ENCODE assay signal across 14 cellular contexts in the genomic region with DNA sequence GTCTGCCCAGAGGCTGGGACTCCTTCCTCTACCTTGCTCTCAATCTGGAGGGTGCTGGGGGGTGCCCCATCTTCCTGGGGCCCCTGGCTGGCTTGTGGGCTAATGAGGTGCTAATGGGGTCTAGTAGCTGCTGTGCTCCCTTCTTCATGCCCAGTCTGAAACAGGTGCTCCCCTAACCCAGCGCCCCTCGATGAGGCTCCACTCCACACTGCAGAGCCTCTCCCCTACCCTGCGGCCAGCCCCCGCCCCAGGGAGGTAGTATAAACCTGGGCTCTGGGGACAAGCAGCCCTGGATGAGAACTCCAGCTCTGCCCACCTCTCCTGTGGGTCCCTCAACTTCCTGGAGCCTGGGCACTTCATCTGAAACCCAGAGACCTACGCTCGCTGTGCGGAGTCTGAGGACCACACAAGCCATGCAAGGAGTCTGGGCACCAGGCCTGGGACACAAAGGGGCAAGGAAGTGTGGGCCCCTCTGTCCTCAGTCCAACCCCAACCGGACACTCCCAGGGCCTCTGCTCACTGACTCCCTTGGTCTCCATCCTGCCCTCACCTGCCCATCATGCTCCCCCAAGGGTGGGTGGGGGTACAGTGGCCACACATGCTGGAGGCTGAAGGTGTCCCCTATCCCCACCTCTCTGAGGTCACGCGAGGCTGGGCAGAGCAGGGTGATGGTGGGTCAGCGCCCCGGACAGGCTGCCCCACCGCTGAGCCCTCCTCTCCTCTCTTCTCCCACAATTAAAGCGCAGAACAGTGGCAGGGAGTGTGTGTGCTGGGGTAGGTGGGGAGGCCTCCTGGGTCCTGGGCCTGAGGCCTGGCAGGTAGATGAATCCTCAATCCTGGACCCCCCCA. TPM values are rescaled to one million over a fixed set of nuclear protein-coding genes. Genes with fewer than 3 reads are reported as not detected.
DNase-seq lines count a peak whose midpoint lies in the region; ATAC-seq and TF ChIP-seq lines count a peak whose summit lies in the region.
"Had no signal": no experiment of that assay in that cellular context is flagged by ENCODE, and none has a peak within 500 bp of the region (broad histone marks: within the 10 kb centered on the region; RNA-seq: fewer than 3 reads in every experiment).

No MANE protein-coding gene starts in this region.

- no peaks in the 10 kb centered on the region for H3K9me3 Mint-ChIP-seq in endodermal cell
- H3K9me3 Mint-ChIP-seq: activated B cell treated with CpG ODN at 0.5 μM for 24 hours had no signal

- ATAC-seq in left ventricle myocardium superior (peak; percentile 2), Right ventricle myocardium inferior (no peak), PC-3 (peak; percentile 11; the same call in 1 of the 2 replicates)

- DNase-seq in left ventricle myocardium superior (no peak), Right ventricle myocardium inferior (ENCODE audit: missing footprints) (no peak), PC-3 (no peak), endodermal cell (peak; percentile 75), HCEC 1CT (no peak), substantia nigra (lab: John Stamatoyannopoulos, UW) (no peak)
- no peak for DNase-seq in activated effector memory CD4-positive, alpha-beta T cell treated with Interleukin-2 at 50 U/mL for 16 hours
- DNase-seq: activated B cell treated with CpG ODN at 0.5 μM for 24 hours; esophagus squamous epithelium; NK-92 treated with Interleukin-12 subunit alpha and Interleukin-12 subunit beta, amount 100 ng/mL, for 24 hours had no signal

- H3K4me1 ChIP-seq in PC-3 (ENCODE audit: insufficient read depth, low read length) (peaks cover 19% of the 10 kb centered on the region), endodermal cell (ENCODE audit: control insufficient read depth, insufficient read depth, low read length) (peaks cover 3% of the 10 kb centered on the region), stomach smooth muscle (ENCODE audit: control insufficient read depth, insufficient read depth, low read length) (peaks cover 34% of the 10 kb centered on the region)

- no peak overlapping the region for H3K4me2 ChIP-seq in PC-3 (ENCODE audit: low read length)

- no peak overlapping the region for H3K9ac ChIP-seq in PC-3 (ENCODE audit: low read length)
- no peak overlapping the region for H3K9ac ChIP-seq in endodermal cell (ENCODE audit: extremely low read depth, low read length, poor library complexity, severe bottlenecking)
- no peak overlapping the region for H3K9ac ChIP-seq in stomach smooth muscle (ENCODE audit: low read length in 2 of 2)

- no peaks in the 10 kb centered on the region for H3K27me3 Mint-ChIP-seq in endodermal cell (ENCODE audit: insufficient read depth)
- H3K27me3 Mint-ChIP-seq: activated B cell treated with CpG ODN at 0.5 μM for 24 hours had no signal

- TF ChIP-seq CTCF in PC-3 (conservative IDR thresholded peaks at IDR 0.05; ENCODE audit: low read depth, low read length) (no peak), endodermal cell (conservative IDR thresholded peaks at IDR 0.05) (no peak)

- H3K9me2 ChIP-seq in PC-3 (replicated peaks; ENCODE audit: low read length): no peaks in the 10 kb centered on the region

- intact Hi-C loops in left ventricle myocardium superior (cut with micrococcal nuclease) (no loop called here), Right ventricle myocardium inferior (cut with DNase I) (no loop called here), PC-3 (cut with micrococcal nuclease) (no loop called here)

- H3K27ac ChIP-seq in PC-3 (ENCODE audit: low read length) (no peak overlapping the region), endodermal cell (ENCODE audit: low read depth, low read length) (peak overlapping the region; percentile 32), stomach smooth muscle (ENCODE audit: low read length) (peak overlapping the region; percentile 24), substantia nigra (ENCODE audit: low read depth, low read length, poor library complexity, severe bottlenecking) (no peak overlapping the region)
- H3K27ac ChIP-seq: neutrophil, suprapubic skin had no signal

- H3K79me2 ChIP-seq in PC-3 (ENCODE audit: low read length): peaks cover 30% of the 10 kb centered on the region

- POLR2A ChIA-PET in PC-3 (lab: Charles Lee; ENCODE audit: unreplicated experiment): interaction anchor here (0.6 kb wide), 1 partner anchor 147 kb away, joined by 5 read pairs; no protein-coding TSS in a partner anchor

- no peak overlapping the region for H2AFZ ChIP-seq in PC-3 (ENCODE audit: low read length)

- peaks cover 18% of the 10 kb centered on the region for H3K4me1 Mint-ChIP-seq in endodermal cell

- peaks cover 53% of the 10 kb centered on the region for H3K36me3 Mint-ChIP-seq in endodermal cell (ENCODE audit: low read depth)

- peaks cover 38% of the 10 kb centered on the region for H3K36me3 ChIP-seq in PC-3 (ENCODE audit: low read depth, low read length)
- peaks cover 51% of the 10 kb centered on the region for H3K36me3 ChIP-seq in endodermal cell (ENCODE audit: control insufficient read depth, insufficient read depth, low read length)
- H3K36me3 ChIP-seq in stomach smooth muscle (ENCODE audit: control insufficient read depth in 2 of 2, insufficient read depth in 2 of 2, low read length in 2 of 2): peaks cover 50 to 54% of the 10 kb centered on the region in 2 donors
- H3K36me3 ChIP-seq: neutrophil had no signal

- peaks cover 36% of the 10 kb centered on the region for H3F3A ChIP-seq in PC-3 (ENCODE audit: low read length, unreplicated experiment)

- WGBS in endodermal cell (ENCODE audit: insufficient coverage in 1 of 2, insufficient read length in 1 of 2), 2 experiments: 81 to 92% methylated on average over 4 to 13 of the region's 14 CpGs

- H4K20me1 ChIP-seq in PC-3 (ENCODE audit: low read length): peaks cover 43% of the 10 kb centered on the region

- H3K9me3 ChIP-seq in PC-3 (ENCODE audit: low read length): no peaks in the 10 kb centered on the region
- no peaks in the 10 kb centered on the region for H3K9me3 ChIP-seq in endodermal cell (ENCODE audit: control insufficient read depth, low read length)
- H3K9me3 ChIP-seq in stomach smooth muscle (ENCODE audit: control insufficient read depth in 2 of 2, low read length in 2 of 2): no peaks in the 10 kb centered on the region
- H3K9me3 ChIP-seq: esophagus squamous epithelium, neutrophil, suprapubic skin had no signal

- H3K27ac Mint-ChIP-seq in endodermal cell: peak overlapping the region; percentile 58

- no peak overlapping the region for H3K4me3 Mint-ChIP-seq in endodermal cell
- H3K4me3 Mint-ChIP-seq: activated B cell treated with CpG ODN at 0.5 μM for 24 hours had no signal

- no peaks in the 10 kb centered on the region for H3K27me3 ChIP-seq in PC-3 (ENCODE audit: low read length)
- no peaks in the 10 kb centered on the region for H3K27me3 ChIP-seq in endodermal cell (ENCODE audit: control insufficient read depth, insufficient read depth, low read length, poor library complexity, severe bottlenecking)
- no peaks in the 10 kb centered on the region for H3K27me3 ChIP-seq in stomach smooth muscle (ENCODE audit: control insufficient read depth in 1 of 2, insufficient read depth in 2 of 2, low read length in 2 of 2)
- H3K27me3 ChIP-seq: esophagus squamous epithelium, neutrophil, suprapubic skin had no signal

- no TSS peak for BruUV-seq in PC-3 (replicated peaks; lab: Mats Ljungman, UMichigan)

- CTCF ChIA-PET in PC-3 (lab: Charles Lee): interaction anchor here (0.6 kb wide), 1 partner anchor 234 kb away, joined by 3 read pairs; no protein-coding TSS in a partner anchor

- H3K4me3 ChIP-seq in PC-3 (ENCODE audit: low read length) (no peak overlapping the region), endodermal cell (ENCODE audit: low read length) (no peak overlapping the region), stomach smooth muscle (ENCODE audit: low read length in 2 of 2) (no peak overlapping the region)
- H3K4me3 ChIP-seq: esophagus squamous epithelium, suprapubic skin had no signal

RNA-seq across cellular contexts. Expression of a gene that starts 6.2 kb away (rescaled TPM):
- total RNA-seq in left ventricle myocardium superior (560 TPM), Right ventricle myocardium inferior (606 TPM), PC-3 (2014; rRNA removed) (1,114 and 1,509 TPM in 2 replicates), endodermal cell (1,000 to 10,000 TPM; 1,411 to 1,652 TPM)
- 1,752 TPM for polyA plus RNA-seq in endodermal cell (2013, experiment 1 of 2)
- 1,640 TPM for polyA plus RNA-seq in endodermal cell (2013, experiment 2 of 2)

RNA-seq across cellular contexts. Expression of a gene that starts 22.2 kb away (rescaled TPM):
- total RNA-seq in left ventricle myocardium superior (3.8 TPM), Right ventricle myocardium inferior (4.1 TPM), PC-3 (2014; rRNA removed) (13.8 and 18.6 TPM in 2 replicates), endodermal cell (10 to 100 TPM; 13.5 to 16.4 TPM)
- polyA plus RNA-seq in endodermal cell (2013, experiment 1 of 2): 13.3 TPM
- polyA plus RNA-seq in endodermal cell (2013, experiment 2 of 2): 14.2 TPM

RNA-seq across cellular contexts. Expression of a gene that starts 22.5 kb away (rescaled TPM):
- total RNA-seq in left ventricle myocardium superior (30.4 TPM), Right ventricle myocardium inferior (32.2 TPM), PC-3 (2014; rRNA removed) (9.2 and 15.4 TPM in 2 replicates), endodermal cell (10 to 100 TPM; 22.7 to 29.2 TPM)
- polyA plus RNA-seq in endodermal cell (2013, experiment 1 of 2): 32.4 TPM
- 30.3 TPM for polyA plus RNA-seq in endodermal cell (2013, experiment 2 of 2)

RNA-seq across cellular contexts. Expression of a gene that starts 38.3 kb away (rescaled TPM):
- total RNA-seq in left ventricle myocardium superior (not detected), Right ventricle myocardium inferior (not detected), PC-3 (2014; rRNA removed) (not detected in 2 replicates), endodermal cell (1 to 10 TPM in 1 of 2 donors, under 1 TPM in 1; 0.29 to 4.0 TPM)
- 0.25 TPM for polyA plus RNA-seq in endodermal cell (2013, experiment 1 of 2)
- polyA plus RNA-seq in endodermal cell (2013, experiment 2 of 2): 0.12 TPM
- total RNA-seq: activated B cell treated with CpG ODN at 0.5 μM for 24 hours, esophagus squamous epithelium, MCF 10A had no signal

Comparison
In these comparisons a context has a peak if more than half of its experiments do, and no peak if none do; other contexts are left out.
1. H3K27ac ChIP-seq: peak in endodermal cell (single experiment) and stomach smooth muscle (single experiment); none in PC-3 (single experiment) and substantia nigra (single experiment).